Comparison of ENCODE assay signal across 14 cellular contexts in the genomic region with DNA sequence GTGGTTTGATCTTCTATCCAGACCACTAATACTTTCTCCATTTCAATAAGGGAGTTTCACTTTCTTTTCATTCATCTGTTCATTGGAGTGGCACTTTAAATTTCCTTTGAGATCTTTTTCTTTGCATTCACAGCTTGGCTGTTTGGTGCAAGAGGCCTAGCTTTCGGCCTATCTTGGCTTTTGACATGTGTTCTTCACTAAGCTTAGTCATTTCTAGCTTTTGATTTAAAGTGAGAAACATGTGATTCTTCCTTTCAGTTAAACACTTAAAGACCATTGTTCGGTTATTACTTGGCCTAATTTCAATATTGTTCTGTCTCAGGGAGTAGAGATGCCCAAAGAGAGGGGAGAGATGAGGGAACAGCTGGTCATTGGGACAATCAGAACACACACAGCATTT. TPM values are rescaled to one million over a fixed set of nuclear protein-coding genes. Genes with fewer than 3 reads are reported as not detected.
DNase-seq lines count a peak whose midpoint lies in the region; ATAC-seq and TF ChIP-seq lines count a peak whose summit lies in the region.
"Had no signal": no experiment of that assay in that cellular context is flagged by ENCODE, and none has a peak within 500 bp of the region (broad histone marks: within the 10 kb centered on the region; RNA-seq: fewer than 3 reads in every experiment).

No MANE protein-coding gene starts in this region.

- H3K27ac ChIP-seq in OCI-LY7 (ENCODE audit: low read depth, low read length, poor library complexity, severe bottlenecking) = no peak overlapping the region
- H3K27ac ChIP-seq: prostate gland, SJSA1 had no signal

- ATAC-seq in GM18498 (IDR thresholded peaks at IDR 0.05; ENCODE audit: unreplicated experiment) = peak; percentile 86
- peak; percentile 82 for ATAC-seq in GM19035 (IDR thresholded peaks at IDR 0.05; ENCODE audit: unreplicated experiment)
- peak; percentile 84 for ATAC-seq in HG02642 (IDR thresholded peaks at IDR 0.05; ENCODE audit: poor library complexity, unreplicated experiment)
- ATAC-seq in HG03460 (IDR thresholded peaks at IDR 0.05; ENCODE audit: unreplicated experiment) = peak; percentile 84
- ATAC-seq: K562, left colon had no signal

- H3K4me2 ChIP-seq in OCI-LY7 (ENCODE audit: low read length) = no peak overlapping the region

- H3K79me2 ChIP-seq in OCI-LY7 (ENCODE audit: insufficient read depth, low read depth, low read length) = no peaks in the 10 kb centered on the region

- no peaks in the 10 kb centered on the region for H3K36me3 ChIP-seq in OCI-LY7 (ENCODE audit: insufficient read depth, low read length)
- H3K36me3 ChIP-seq: prostate gland, SJSA1 had no signal

- H3K27me3 Mint-ChIP-seq in endothelial cell (ENCODE audit: unreplicated experiment) = no peaks in the 10 kb centered on the region

- no peaks in the 10 kb centered on the region for H4K20me1 ChIP-seq in OCI-LY7 (ENCODE audit: insufficient read depth, low read length)

- intact Hi-C loops in OCI-LY7 (cut with micrococcal nuclease; ENCODE audit: unreplicated experiment) = no loop called here

- H3K4me1 ChIP-seq in OCI-LY7 (ENCODE audit: insufficient read depth, low read length, poor library complexity, severe bottlenecking) = no peaks in the 10 kb centered on the region
- H3K4me1 ChIP-seq: prostate gland, SJSA1 had no signal

- no peak overlapping the region for H2AFZ ChIP-seq in OCI-LY7 (ENCODE audit: low read length)

- H3K4me3 Mint-ChIP-seq in endothelial cell (ENCODE audit: unreplicated experiment) = no peak overlapping the region

- no peaks in the 10 kb centered on the region for H3K36me3 Mint-ChIP-seq in endothelial cell (ENCODE audit: low read depth, unreplicated experiment)

- no peaks in the 10 kb centered on the region for H3K4me1 Mint-ChIP-seq in endothelial cell (ENCODE audit: unreplicated experiment)

- DNase-seq in OCI-LY7 (ENCODE audit: low spot score) = no peak
- no peak for DNase-seq in NCI-H526 treated with DMSO at 0.1 percent for 48 hours (lab: John Stamatoyannopoulos, UW)
- no peak for DNase-seq in OCI-M2 (lab: John Stamatoyannopoulos, UW; ENCODE audit: unreplicated experiment)
- DNase-seq in endothelial cell (ENCODE audit: low spot score) = no peak
- DNase-seq: left colon, NCI-H510A had no signal

- no peak overlapping the region for H3K27ac Mint-ChIP-seq in endothelial cell (ENCODE audit: unreplicated experiment)

- no TSS peak for BruUV-seq in OCI-LY7 (replicated peaks; lab: Mats Ljungman, UMichigan)

- no peaks in the 10 kb centered on the region for H3K9me3 ChIP-seq in OCI-LY7 (ENCODE audit: low read length)
- H3K9me3 ChIP-seq: prostate gland, SJSA1 had no signal

- POLR2A ChIA-PET in OCI-LY7 (lab: Charles Lee) = interaction anchor here (0.6 to 1.4 kb wide), 2 partner anchors 129 to 232 kb away, joined by 3 to 4 read pairs; partner anchors contain the start of gene MRPL1

- CTCF ChIA-PET in OCI-LY7 (lab: Charles Lee; ENCODE audit: unreplicated experiment) = no interaction called here

- H3K4me3 ChIP-seq in OCI-LY7 (ENCODE audit: low read depth, low read length, poor library complexity, severe bottlenecking) = no peak overlapping the region
- H3K4me3 ChIP-seq: K562, prostate gland, SJSA1 had no signal

- H3K9me3 Mint-ChIP-seq in endothelial cell (ENCODE audit: unreplicated experiment) = no peaks in the 10 kb centered on the region

- H3K9me2 ChIP-seq in OCI-LY7 (ENCODE audit: insufficient read depth, low read length) = no peaks in the 10 kb centered on the region

- TF ChIP-seq CTCF in OCI-LY7 (conservative IDR thresholded peaks at IDR 0.05; ENCODE audit: low read length) (no peak), endothelial cell (IDR thresholded peaks at IDR 0.05; ENCODE audit: unreplicated experiment) (no peak)

RNA-seq across cellular contexts. Expression of gene CXCL13, which starts 24.3 kb away (rescaled TPM):
- not detected in 2 replicates for total RNA-seq in OCI-LY7 (2014; rRNA removed; shearing (Covaris generic))
- total RNA-seq in OCI-LY7 (2022) (not detected in 2 replicates), endothelial cell (ENCODE audit: unreplicated experiment) (not detected)
- total RNA-seq: cardiac septum, K562, SJSA1 had no signal
